Comparison of ENCODE assay signal across 17 cellular contexts in genomic region chr2:170377469-170378207, GRCh38.
A peak's percentile ranks its signal among the peaks of the same experiment; 100 is the strongest.
DNase-seq lines count a peak whose midpoint lies in the region; ATAC-seq, FAIRE-seq and TF ChIP-seq lines count a peak whose summit lies in the region.
"Had no signal": no experiment of that assay in that cellular context is flagged by ENCODE, and none has a peak within 500 bp of the region (broad histone marks: within the 10 kb centered on the region; RNA-seq: fewer than 3 reads in every experiment).

No MANE protein-coding gene starts in this region.

- POLR2A ChIA-PET in WTC11 (lab: Charles Lee), result no interaction called here

- ATAC-seq in RWPE2 (ENCODE audit: low read depth), result no peak
- no peak for ATAC-seq in GM18861 (IDR thresholded peaks at IDR 0.05; ENCODE audit: unreplicated experiment)
- no peak for ATAC-seq in WTC11
- ATAC-seq: left cardiac atrium had no signal

- DNase-seq in GM23248 (peak; percentile 31), RWPE2 (ENCODE audit: low spot score) (no peak), frontal cortex (ENCODE audit: low spot score in 2 of 2) (no peak), thyroid gland (peak; percentile 12 to 38), WTC11 (ENCODE audit: low spot score) (no peak), NCI-H2196 treated with DMSO at 0.1 percent for 48 hours (lab: John Stamatoyannopoulos, UW; ENCODE audit: unreplicated experiment) (no peak)
- DNase-seq: activated CD4-positive, CD25-positive, alpha-beta regulatory T cell treated with anti-CD3 and anti-CD28 coated beads, Interleukin-2, amount 50 U/mL, for 72 hours; activated naive CD4-positive, alpha-beta T cell treated with anti-CD3 and anti-CD28 coated beads for 36 hours; brain microvascular endothelial cell; GF-D8; left cardiac atrium; retina; stimulated activated CD4-positive, alpha-beta T cell treated with anti-CD3 and anti-CD28 coated beads, Interleukin-1b, Interleukin-23, amount 100 ng/mL, for 48 hours had no signal

- no peak overlapping the region for H3K9ac ChIP-seq in GM23248

- H3K27ac Mint-ChIP-seq in WTC11, result no peak overlapping the region
- H3K27ac Mint-ChIP-seq: activated naive CD4-positive, alpha-beta T cell treated with anti-CD3 and anti-CD28 coated beads for 36 hours had no signal

- in situ Hi-C loops in GM23248 (cut with MboI), result no loop called here

- H3K4me3 Mint-ChIP-seq in WTC11, result no peak overlapping the region
- H3K4me3 Mint-ChIP-seq: activated naive CD4-positive, alpha-beta T cell treated with anti-CD3 and anti-CD28 coated beads for 36 hours had no signal

- H3F3A ChIP-seq in GM23248 (ENCODE audit: insufficient read depth), result no peaks in the 10 kb centered on the region

- H3K4me1 ChIP-seq in GM23248 (ENCODE audit: insufficient read depth) (no peaks in the 10 kb centered on the region), RWPE2 (ENCODE audit: insufficient read depth, poor library complexity, severe bottlenecking) (peaks cover 9% of the 10 kb centered on the region), thyroid gland (peaks cover 0 to 4% of the 10 kb centered on the region in 2 donors)

- H3K27me3 Mint-ChIP-seq in WTC11 (ENCODE audit: low read depth), result peaks cover 4% of the 10 kb centered on the region

- intact Hi-C loops in thyroid gland (cut with DNase I), result no loop called here

- H3K9me3 ChIP-seq in GM23248 (ENCODE audit: low read depth) (no peaks in the 10 kb centered on the region), RWPE2 (ENCODE audit: severe bottlenecking) (no peaks in the 10 kb centered on the region), thyroid gland (no peaks in the 10 kb centered on the region)
- H3K9me3 ChIP-seq: tibial artery had no signal

- no peaks in the 10 kb centered on the region for H3K36me3 ChIP-seq in GM23248 (ENCODE audit: low read depth)
- H3K36me3 ChIP-seq in RWPE2 (ENCODE audit: low read depth), result no peaks in the 10 kb centered on the region
- H3K36me3 ChIP-seq in thyroid gland, result no peaks in the 10 kb centered on the region
- H3K36me3 ChIP-seq: brain microvascular endothelial cell, tibial artery had no signal

- CTCF ChIA-PET in WTC11 (lab: Charles Lee), result interaction anchor here (1.3 to 3.8 kb wide), 4 partner anchors 10 to 437 kb away, joined by 3 to 24 read pairs (median 8); partner anchors contain the start of gene GAD1

- peak; percentile 63 for FAIRE-seq in frontal cortex (lab: Jason Lieb, UNC)
- FAIRE-seq: GM18507, HTR-8/SVneo had no signal

- no peaks in the 10 kb centered on the region for H3K79me2 ChIP-seq in GM23248 (ENCODE audit: insufficient read depth)

- no peaks in the 10 kb centered on the region for H3K9me3 Mint-ChIP-seq in WTC11
- H3K9me3 Mint-ChIP-seq: activated naive CD4-positive, alpha-beta T cell treated with anti-CD3 and anti-CD28 coated beads for 36 hours had no signal

- no peak overlapping the region for H3K4me2 ChIP-seq in GM23248 (ENCODE audit: unreplicated experiment)

- no peak for TF ChIP-seq POLR2A in thyroid gland (IDR thresholded peaks at IDR 0.05)

- peaks cover 8% of the 10 kb centered on the region for H3K4me1 Mint-ChIP-seq in WTC11

- H3K27me3 ChIP-seq in GM23248 (replicated peaks; ENCODE audit: insufficient read depth) (no peaks in the 10 kb centered on the region; the same call in 1 of the 2 replicates), RWPE2 (ENCODE audit: insufficient read depth, poor library complexity, severe bottlenecking) (no peaks in the 10 kb centered on the region), thyroid gland (no peaks in the 10 kb centered on the region)
- H3K27me3 ChIP-seq: brain microvascular endothelial cell, tibial artery had no signal

- H2AFZ ChIP-seq in GM23248, result no peak overlapping the region

- H4K20me1 ChIP-seq in GM23248 (ENCODE audit: insufficient read depth), result no peaks in the 10 kb centered on the region

- H3K4me3 ChIP-seq in GM23248, result no peak overlapping the region
- H3K4me3 ChIP-seq in RWPE2 (ENCODE audit: severe bottlenecking), result no peak overlapping the region
- no peak overlapping the region for H3K4me3 ChIP-seq in thyroid gland (replicated peaks in 1 of 3)

- H3K27ac ChIP-seq in GM23248, result no peak overlapping the region
- H3K27ac ChIP-seq in RWPE2 (ENCODE audit: poor library complexity, severe bottlenecking), result no peak overlapping the region
- H3K27ac ChIP-seq in thyroid gland, result no peak overlapping the region
- H3K27ac ChIP-seq: brain microvascular endothelial cell had no signal

- WGBS in GM23248 (ENCODE audit: low coverage in 1 of 2, low lambda C conversion rate in 2 of 2, missing lambda C conversion rate in 2 of 2), 2 experiments, result 18 to 24% methylated on average over 8 of the region's 8 CpGs
- 56 to 61% methylated on average over 8 of the region's 8 CpGs for WGBS in thyroid gland, 2 donors

- H3K36me3 Mint-ChIP-seq in WTC11, result no peaks in the 10 kb centered on the region

- H3K9me2 ChIP-seq in GM23248 (ENCODE audit: insufficient read depth), result no peaks in the 10 kb centered on the region

- TF ChIP-seq CTCF in RWPE2 (IDR thresholded peaks at IDR 0.05; ENCODE audit: poor library complexity, severe bottlenecking) (peak; percentile 47), thyroid gland (IDR thresholded peaks at IDR 0.05) (no peak), WTC11 (IDR thresholded peaks at IDR 0.05) (no peak)

TF ChIP-seq in WTC11, 78 proteins besides CTCF, POLR2A, EP300 and RAD21:
- no peak for TF ChIP-seq MYBL2 (CRISPR knock-in tag; IDR thresholded peaks at IDR 0.05)
- TF ChIP-seq PRDM15 (CRISPR knock-in tag; IDR thresholded peaks at IDR 0.05), result no peak
- TF ChIP-seq ZMAT4 (CRISPR knock-in tag; IDR thresholded peaks at IDR 0.05), result no peak
- TF ChIP-seq ERG (CRISPR knock-in tag; IDR thresholded peaks at IDR 0.05), result no peak
- no peak for TF ChIP-seq USF2 (CRISPR knock-in tag; IDR thresholded peaks at IDR 0.05)
- TF ChIP-seq NR1H2 (CRISPR knock-in tag; IDR thresholded peaks at IDR 0.05), result no peak
- no peak for TF ChIP-seq CDX4 (CRISPR knock-in tag; IDR thresholded peaks at IDR 0.05; ENCODE audit: borderline replicate concordance)

Comparison
In these comparisons a context has a peak if more than half of its experiments do, and no peak if none do; other contexts are left out.
1. DNase-seq: peak in GM23248 (single experiment) and thyroid gland (2 of 2); none in RWPE2 (single experiment), frontal cortex (0 of 2), WTC11 (single experiment) and NCI-H2196 treated with DMSO at 0.1 percent for 48 hours (single experiment).